35 cellular contexts compared by ENCODE assay signal in genomic region chr21:38341546-38342012, GRCh38.
DNase-seq lines count a peak whose midpoint lies in the region; ATAC-seq and TF ChIP-seq lines count a peak whose summit lies in the region.
"Had no signal": no experiment of that assay in that cellular context is flagged by ENCODE, and none has a peak within 500 bp of the region (broad histone marks: within the 10 kb centered on the region; RNA-seq: fewer than 3 reads in every experiment).

No MANE protein-coding gene starts in this region.

- no peak overlapping the region for H2AFZ ChIP-seq in mammary epithelial cell (ENCODE audit: low read depth, low read length)
- no peak overlapping the region for H2AFZ ChIP-seq in mesenchymal stem cell (ENCODE audit: low read depth, low read length)
- no peak overlapping the region for H2AFZ ChIP-seq in H9 (ENCODE audit: low read length)
- H2AFZ ChIP-seq: GM23248, neural progenitor cell, parathyroid adenoma had no signal

- in situ Hi-C loops in mammary epithelial cell (cut with MboI; ENCODE audit: low sequenced_read_pairs in 2 of 2) = no loop called here

- DNase-seq in MCF 10A (ENCODE audit: unreplicated experiment) (peak; percentile 75), mammary epithelial cell (no peak), chondrocyte (ENCODE audit: low spot score) (no peak), mesenchymal stem cell (no peak), aorta (peak; percentile 91 to 94), H9 (no peak)
- DNase-seq: activated CD4-positive, alpha-beta T cell treated with anti-CD3 and anti-CD28 coated beads, Interleukin-2, amount 10 ng/mL, durations not matched to agents 24 days and 14 days; activated effector memory CD4-positive, alpha-beta T cell treated with anti-CD3 and anti-CD28 coated beads, Interleukin-2, amount 50 U/mL, for 16 hours; activated T-cell treated with anti-CD3 and anti-CD28 coated beads, Interleukin-2, amount 50 U/mL, for 24 hours; caudate nucleus; DMS79; endodermal cell; GF-D8; GM23248; Karpas-422; NCI-H146; NCI-H226; NCI-H526 treated with DMSO at 0.1 percent for 48 hours; SIG-M5; spleen; stimulated activated CD4-positive, alpha-beta T cell treated with anti-CD3 and anti-CD28 coated beads, Interleukin-2, amount 100 ng/mL, for 24 hours; stimulated activated CD8-positive, alpha-beta memory T cell treated with anti-CD3 and anti-CD28 coated beads, Interleukin-4, amount 100 ng/mL, for 48 hours; SW 1271 had no signal

- POLR2A ChIA-PET in MCF 10A (lab: Yijun Ruan, JAX) = interaction anchor here (1.0 kb wide), 1 partner anchor 106 kb away, joined by 3 read pairs; no protein-coding TSS in a partner anchor

- no peak overlapping the region for H2BK20ac ChIP-seq in H9 (ENCODE audit: low read depth, low read length, poor library complexity, severe bottlenecking)

- no peak overlapping the region for H3K23ac ChIP-seq in mesenchymal stem cell (ENCODE audit: low read length in 2 of 2)
- H3K23ac ChIP-seq in H9 (ENCODE audit: insufficient read length, low read depth, low read length) = no peak overlapping the region

- H3K4me2 ChIP-seq in mammary epithelial cell (ENCODE audit: insufficient read depth, low read depth, low read length) (no peak overlapping the region), mesenchymal stem cell (ENCODE audit: low read length, poor library complexity, severe bottlenecking) (no peak overlapping the region), H9 (ENCODE audit: insufficient read depth, insufficient read length, low read length) (no peak overlapping the region)
- H3K4me2 ChIP-seq: neural progenitor cell had no signal

- H2BK15ac ChIP-seq in mesenchymal stem cell (ENCODE audit: low read depth, poor library complexity, severe bottlenecking) (no peak overlapping the region), H9 (ENCODE audit: low read depth, low read length) (no peak overlapping the region)

- H3K9me3 ChIP-seq in mammary epithelial cell (replicated peaks; ENCODE audit: insufficient read depth, low read length) (no peaks in the 10 kb centered on the region), mesenchymal stem cell (ENCODE audit: control insufficient read depth, low read length) (no peaks in the 10 kb centered on the region), aorta (ENCODE audit: control insufficient read depth, low read length) (no peaks in the 10 kb centered on the region), H9 (ENCODE audit: control insufficient read depth, low read depth, low read length) (no peaks in the 10 kb centered on the region)
- H3K9me3 ChIP-seq: spleen, tibial nerve had no signal

- BruUV-seq in MCF 10A (replicated peaks; lab: Mats Ljungman, UMichigan) = no TSS peak
- no TSS peak for BruUV-seq in mammary epithelial cell (replicated peaks; lab: Mats Ljungman, UMichigan)

- H2BK12ac ChIP-seq in mesenchymal stem cell (ENCODE audit: low read length in 2 of 2) (no peak overlapping the region), H9 (ENCODE audit: insufficient read length, low read depth, low read length) (no peak overlapping the region)

- CTCF ChIA-PET in MCF 10A (lab: Yijun Ruan, JAX) (interaction anchor here (0.6 to 1.1 kb wide), 2 partner anchors 127 to 667 kb away, joined by 3 read pairs; no protein-coding TSS in a partner anchor), mammary epithelial cell (lab: Charles Lee; ENCODE audit: low non-redundant PET) (no interaction called here)

- H3K18ac ChIP-seq in mesenchymal stem cell (ENCODE audit: low read depth in 1 of 2, low read length in 2 of 2) = no peak overlapping the region
- H3K18ac ChIP-seq in H9 (ENCODE audit: insufficient read length, low read depth, low read length) = no peak overlapping the region

- no peak overlapping the region for H3K56ac ChIP-seq in H9 (ENCODE audit: insufficient read length, low read depth, low read length)

- H3K4me3 Mint-ChIP-seq in MCF 10A (ENCODE audit: unreplicated experiment) (no peak overlapping the region), chondrocyte (ENCODE audit: unreplicated experiment) (no peak overlapping the region), H9 (no peak overlapping the region)
- H3K4me3 Mint-ChIP-seq: activated CD4-positive, alpha-beta T cell treated with anti-CD3 and anti-CD28 coated beads, Interleukin-2, amount 10 ng/mL, durations not matched to agents 24 days and 14 days; activated naive CD8-positive, alpha-beta T cell; activated T-cell treated with anti-CD3 and anti-CD28 coated beads, Interleukin-2, amount 50 U/mL, for 24 hours; dendritic cell treated with granulocyte-macrophage colony-stimulating factor and Interleukin-4, amounts not matched to agents 40 ng/mL and 50 ng/mL, for 4 days; endodermal cell; memory B cell; neural progenitor cell; stimulated activated naive CD8-positive, alpha-beta T cell treated with anti-CD3 and anti-CD28 coated beads, Interleukin-15, Interleukin-2, amounts not matched to agents 100 ng/mL and 50 ng/mL, for 24 hours; WTC11 had no signal

- H3K9me3 Mint-ChIP-seq in MCF 10A (ENCODE audit: unreplicated experiment) (no peaks in the 10 kb centered on the region), chondrocyte (ENCODE audit: low read depth) (peaks cover 3% of the 10 kb centered on the region), H9 (no peaks in the 10 kb centered on the region; a peak in 1 of 5 replicates)
- H3K9me3 Mint-ChIP-seq: activated T-cell treated with anti-CD3 and anti-CD28 coated beads, Interleukin-2, amount 50 U/mL, for 24 hours; endodermal cell; memory B cell; stimulated activated naive CD8-positive, alpha-beta T cell treated with anti-CD3 and anti-CD28 coated beads, Interleukin-15, Interleukin-2, amounts not matched to agents 100 ng/mL and 50 ng/mL, for 24 hours had no signal

- no peak overlapping the region for H4K5ac ChIP-seq in H9 (ENCODE audit: insufficient read length, low read depth, low read length)

- H3K36me3 Mint-ChIP-seq in MCF 10A (ENCODE audit: insufficient read depth, unreplicated experiment) (peaks cover 4% of the 10 kb centered on the region), chondrocyte (ENCODE audit: low read depth) (peaks cover 4% of the 10 kb centered on the region), H9 (ENCODE audit: insufficient read depth in 1 of 3, low read depth in 3 of 3) (no peaks in the 10 kb centered on the region)
- H3K36me3 Mint-ChIP-seq: activated naive CD8-positive, alpha-beta T cell; memory B cell; neural progenitor cell; WTC11 had no signal

- H3K4me1 Mint-ChIP-seq in MCF 10A (ENCODE audit: insufficient read depth, unreplicated experiment) (peaks cover 27% of the 10 kb centered on the region), chondrocyte (ENCODE audit: low read depth) (peaks cover 30% of the 10 kb centered on the region), H9 (no peaks in the 10 kb centered on the region)
- H3K4me1 Mint-ChIP-seq: activated CD4-positive, alpha-beta T cell treated with anti-CD3 and anti-CD28 coated beads, Interleukin-2, amount 10 ng/mL, durations not matched to agents 24 days and 14 days; endodermal cell; memory B cell; neural progenitor cell; WTC11 had no signal

- H3K27me3 Mint-ChIP-seq in MCF 10A (ENCODE audit: insufficient read depth, unreplicated experiment) (no peaks in the 10 kb centered on the region), chondrocyte (ENCODE audit: low read depth) (no peaks in the 10 kb centered on the region), H9 (ENCODE audit: low read depth) (peaks cover 3% of the 10 kb centered on the region; the same call in 1 of the 2 replicates)
- H3K27me3 Mint-ChIP-seq: activated CD4-positive, alpha-beta T cell treated with anti-CD3 and anti-CD28 coated beads, Interleukin-2, amount 10 ng/mL, durations not matched to agents 24 days and 14 days; activated naive CD8-positive, alpha-beta T cell; activated T-cell treated with anti-CD3 and anti-CD28 coated beads, Interleukin-2, amount 50 U/mL, for 24 hours had no signal

- WGBS in mammary epithelial cell (ENCODE audit: low coverage, missing lambda C conversion rate) = 90% methylated on average over 4 of the region's 5 CpGs
- WGBS in mesenchymal stem cell = 94% methylated on average over 5 of the region's 5 CpGs
- 7 to 14% methylated on average over 5 of the region's 5 CpGs for WGBS in aorta, 2 donors
- no CpG with 5 or more reads among the region's 5 CpGs for WGBS in H9 (ENCODE audit: extremely low coverage, insufficient read length, low lambda C conversion rate)

- no peak overlapping the region for H3T11ph ChIP-seq in H9 (ENCODE audit: low read length)

- intact Hi-C loops in MCF 10A (cut with micrococcal nuclease) (no loop called here), mammary epithelial cell (cut with micrococcal nuclease) (no loop called here), aorta (cut with DNase I) (loop anchor here (2.0 to 5.0 kb wide), 5 partner anchors 34 to 146 kb away; no protein-coding TSS in a partner anchor)

- H2BK120ac ChIP-seq in mesenchymal stem cell (ENCODE audit: low read depth, low read length) (no peak overlapping the region), H9 (ENCODE audit: low read depth, low read length, poor library complexity, severe bottlenecking) (no peak overlapping the region)

- no peaks in the 10 kb centered on the region for H3K79me2 ChIP-seq in mammary epithelial cell (ENCODE audit: insufficient read depth, low read length)
- H3K79me2 ChIP-seq in H9 (ENCODE audit: insufficient read depth, low read length) = no peaks in the 10 kb centered on the region
- H3K79me2 ChIP-seq: parathyroid adenoma had no signal

- H3K27ac ChIP-seq in mammary epithelial cell (ENCODE audit: insufficient read depth, low read depth, low read length) (no peak overlapping the region), mesenchymal stem cell (ENCODE audit: low read length, poor library complexity, severe bottlenecking) (no peak overlapping the region), aorta (ENCODE audit: low read depth in 1 of 2, low read length in 2 of 2) (peak overlapping the region; percentile 78 to 95), H9 (ENCODE audit: insufficient read length, low read depth, low read length) (no peak overlapping the region)
- H3K27ac ChIP-seq: 22Rv1, GM23248, neural progenitor cell, parathyroid adenoma, spleen, tibial nerve had no signal

- H3K36me3 ChIP-seq in mammary epithelial cell (ENCODE audit: insufficient read depth, low read length) (no peaks in the 10 kb centered on the region), mesenchymal stem cell (ENCODE audit: control insufficient read depth in 1 of 2, insufficient read depth in 2 of 2, low read depth in 1 of 2, low read length in 2 of 2) (no peaks in the 10 kb centered on the region), aorta (ENCODE audit: control insufficient read depth in 1 of 2, insufficient read depth in 2 of 2, low read length in 1 of 2) (no peaks in the 10 kb centered on the region)
- H3K36me3 ChIP-seq: neural progenitor cell, spleen, tibial nerve had no signal

- H3K79me1 ChIP-seq in mesenchymal stem cell (replicated peaks; ENCODE audit: low read length, poor library complexity, severe bottlenecking) = no peaks in the 10 kb centered on the region
- no peaks in the 10 kb centered on the region for H3K79me1 ChIP-seq in H9 (ENCODE audit: insufficient read depth, low read depth, low read length, poor library complexity, severe bottlenecking)

- H3K4ac ChIP-seq in mesenchymal stem cell (ENCODE audit: low read depth in 1 of 2, low read length in 2 of 2) (no peak overlapping the region), H9 (ENCODE audit: low read depth, low read length) (no peak overlapping the region)

- H4K8ac ChIP-seq in mesenchymal stem cell (ENCODE audit: low read length) (no peak overlapping the region), H9 (replicated peaks; ENCODE audit: insufficient read length, low read depth, low read length) (no peak overlapping the region)

- TF ChIP-seq CTCF in MCF 10A (IDR thresholded peaks at IDR 0.05; ENCODE audit: unreplicated experiment) = no peak
- no peak for TF ChIP-seq CTCF in mammary epithelial cell (conservative IDR thresholded peaks at IDR 0.05 in 1 of 2, IDR thresholded peaks at IDR 0.05 in 1 of 2; ENCODE audit: extremely low read depth in 1 of 2, insufficient read depth in 1 of 2, low read depth in 1 of 2, low read length in 2 of 2)
- TF ChIP-seq CTCF in chondrocyte (IDR thresholded peaks at IDR 0.05) = no peak
- no peak for TF ChIP-seq CTCF in H9 (conservative IDR thresholded peaks at IDR 0.05)

- H3K27me3 ChIP-seq in mammary epithelial cell (ENCODE audit: insufficient read depth, low read length) = no peaks in the 10 kb centered on the region
- no peaks in the 10 kb centered on the region for H3K27me3 ChIP-seq in mesenchymal stem cell (ENCODE audit: control insufficient read depth in 1 of 2, insufficient read depth in 1 of 2, low read length in 2 of 2)
- no peaks in the 10 kb centered on the region for H3K27me3 ChIP-seq in aorta (ENCODE audit: control insufficient read depth in 1 of 2, insufficient read depth in 2 of 2, low read length in 1 of 2)
- no peaks in the 10 kb centered on the region for H3K27me3 ChIP-seq in H9 (ENCODE audit: insufficient read depth, low read length)
- H3K27me3 ChIP-seq: neural progenitor cell, tibial nerve had no signal

- H3K14ac ChIP-seq in mesenchymal stem cell (ENCODE audit: low read length in 2 of 2) (no peak overlapping the region), H9 (ENCODE audit: insufficient read depth, low read length) (no peak overlapping the region)

- dilution Hi-C loops in mammary epithelial cell (cut with HindIII; ENCODE audit: low sequenced_read_pairs) = no loop called here

- H2BK5ac ChIP-seq in mesenchymal stem cell (ENCODE audit: low read depth, low read length, poor library complexity, severe bottlenecking) (no peak overlapping the region), H9 (ENCODE audit: insufficient read length, low read length) (no peak overlapping the region)

- peak overlapping the region; percentile 45 for H2AK5ac ChIP-seq in mesenchymal stem cell (ENCODE audit: low read length, severe bottlenecking)
- H2AK5ac ChIP-seq in H9 (ENCODE audit: insufficient read length, low read length) = no peak overlapping the region

- no peaks in the 10 kb centered on the region for H4K20me1 ChIP-seq in mammary epithelial cell (ENCODE audit: insufficient read depth, low read length)
- no peaks in the 10 kb centered on the region for H4K20me1 ChIP-seq in H9 (ENCODE audit: control insufficient read depth, insufficient read depth, insufficient read length)

- H3K23me2 ChIP-seq in H9 (ENCODE audit: insufficient read length, low read depth, low read length, poor library complexity, severe bottlenecking) = no peaks in the 10 kb centered on the region

- peak; percentile 75 for ATAC-seq in aorta (ENCODE audit: low FRiP score)
- no peak for ATAC-seq in GM19023 (IDR thresholded peaks at IDR 0.05; ENCODE audit: unreplicated experiment)
- no peak for ATAC-seq in GM18870 (IDR thresholded peaks at IDR 0.05; ENCODE audit: unreplicated experiment)
- ATAC-seq: esophagus mucosa, WTC11 had no signal

- H4K91ac ChIP-seq in mesenchymal stem cell (ENCODE audit: low read length) (no peak overlapping the region), H9 (ENCODE audit: insufficient read length, low read depth, low read length) (no peak overlapping the region)

- no peak overlapping the region for H3K9ac ChIP-seq in mammary epithelial cell (ENCODE audit: insufficient read depth, low read length)
- H3K9ac ChIP-seq in mesenchymal stem cell (ENCODE audit: low read length) = no peak overlapping the region
- H3K9ac ChIP-seq in H9 (ENCODE audit: extremely low read depth, insufficient read length, low read length) = no peak overlapping the region
- H3K9ac ChIP-seq: GM23248, neural progenitor cell, parathyroid adenoma had no signal

- H3K27ac Mint-ChIP-seq in MCF 10A (ENCODE audit: low read depth, unreplicated experiment) = no peak overlapping the region
- H3K27ac Mint-ChIP-seq in chondrocyte (ENCODE audit: unreplicated experiment) = peak overlapping the region; percentile 46
- no peak overlapping the region for H3K27ac Mint-ChIP-seq in H9
- H3K27ac Mint-ChIP-seq: activated CD4-positive, alpha-beta T cell treated with anti-CD3 and anti-CD28 coated beads, Interleukin-2, amount 10 ng/mL, durations not matched to agents 24 days and 14 days; activated naive CD8-positive, alpha-beta T cell; activated T-cell treated with anti-CD3 and anti-CD28 coated beads, Interleukin-2, amount 50 U/mL, for 24 hours; dendritic cell treated with granulocyte-macrophage colony-stimulating factor and Interleukin-4, amounts not matched to agents 40 ng/mL and 50 ng/mL, for 4 days; endodermal cell; memory B cell; neural progenitor cell; stimulated activated naive CD8-positive, alpha-beta T cell treated with anti-CD3 and anti-CD28 coated beads, Interleukin-15, Interleukin-2, amounts not matched to agents 100 ng/mL and 50 ng/mL, for 24 hours; WTC11 had no signal

- H3K4me1 ChIP-seq in mammary epithelial cell (ENCODE audit: insufficient read depth, low read length) (peaks cover 5% of the 10 kb centered on the region), mesenchymal stem cell (ENCODE audit: control insufficient read depth, insufficient read depth, low read depth, low read length) (no peaks in the 10 kb centered on the region), aorta (ENCODE audit: control insufficient read depth in 1 of 2, insufficient read depth in 2 of 2, low read length in 2 of 2) (peaks cover 0 to 5% of the 10 kb centered on the region in 2 donors), H9 (ENCODE audit: insufficient read depth, low read length) (no peaks in the 10 kb centered on the region)
- H3K4me1 ChIP-seq: neural progenitor cell, spleen, tibial nerve had no signal

- H3K4me3 ChIP-seq in mammary epithelial cell (replicated peaks in 1 of 3; ENCODE audit: insufficient read depth in 1 of 3, low read depth in 2 of 3, low read length in 3 of 3) (no peak overlapping the region), mesenchymal stem cell (ENCODE audit: insufficient read depth in 1 of 2, low read depth in 1 of 2, low read length in 2 of 2) (no peak overlapping the region), aorta (ENCODE audit: low read length in 2 of 2) (no peak overlapping the region)
- H3K4me3 ChIP-seq: GM23248, neural progenitor cell, spleen, tibial nerve had no signal

Comparison
In these comparisons a context has a peak if more than half of its experiments do, and no peak if none do; other contexts are left out.
1. DNase-seq: peak in MCF 10A (single experiment) and aorta (2 of 2); none in mammary epithelial cell (single experiment), chondrocyte (single experiment), mesenchymal stem cell (single experiment) and H9 (single experiment).
2. H3K27ac ChIP-seq: peak in aorta (2 of 2); none in mammary epithelial cell (single experiment), mesenchymal stem cell (single experiment) and H9 (single experiment).
3. intact Hi-C loops: an anchor here in aorta (2.0 to 5.0 kb wide); none called in MCF 10A and mammary epithelial cell.